Comparison of ENCODE assay signal across 19 cellular contexts in genomic region chr2:239360421-239361310, GRCh38. TPM values are rescaled to one million over a fixed set of nuclear protein-coding genes. Genes with fewer than 3 reads are reported as not detected.
A peak's percentile ranks its signal among the peaks of the same experiment; 100 is the strongest.
DNase-seq lines count a peak whose midpoint lies in the region; ATAC-seq and TF ChIP-seq lines count a peak whose summit lies in the region.
"Had no signal": no experiment of that assay in that cellular context is flagged by ENCODE, and none has a peak within 500 bp of the region (broad histone marks: within the 10 kb centered on the region; RNA-seq: fewer than 3 reads in every experiment).

No MANE protein-coding gene starts in this region.

- no peak for TF ChIP-seq EP300 in SK-N-SH (IDR thresholded peaks at IDR 0.05; ENCODE audit: borderline replicate concordance in 1 of 2, low read depth in 1 of 2, low read length in 1 of 2)

- no peaks in the 10 kb centered on the region for H3F3A ChIP-seq in SK-N-SH (replicated peaks; ENCODE audit: insufficient read depth)

- H3K27ac ChIP-seq in SK-N-SH (ENCODE audit: low read depth in 2 of 2, low read length in 1 of 2) (no peak overlapping the region; a peak in 1 of 4 replicates), stomach smooth muscle (ENCODE audit: low read length) (peak overlapping the region; percentile 37)
- H3K27ac ChIP-seq: foreskin keratinocyte, left ventricle myocardium inferior, PC-9, SJCRH30, testis had no signal

- peaks cover 12% of the 10 kb centered on the region for H3K9me3 Mint-ChIP-seq in mesothelial cell of epicardium
- H3K9me3 Mint-ChIP-seq: activated CD4-positive, alpha-beta T cell treated with anti-CD3 and anti-CD28 coated beads, Interleukin-2, amount 10 ng/mL, durations not matched to agents 24 days and 14 days had no signal

- peaks cover 22% of the 10 kb centered on the region for H3K4me1 Mint-ChIP-seq in mesothelial cell of epicardium

- POLR2A ChIA-PET in SK-N-SH (lab: Yijun Ruan, JAX) = interaction anchor here (0.6 to 1.2 kb wide), 2 partner anchors 40 to 85 kb away, joined by 3 to 4 read pairs; partner anchors contain the start of gene HDAC4

- H3K27me3 Mint-ChIP-seq in mesothelial cell of epicardium (ENCODE audit: low read depth) = no peaks in the 10 kb centered on the region
- H3K27me3 Mint-ChIP-seq: activated CD4-positive, alpha-beta T cell treated with anti-CD3 and anti-CD28 coated beads, Interleukin-2, amount 10 ng/mL, durations not matched to agents 24 days and 14 days had no signal

- WGBS in SK-N-SH (ENCODE audit: low lambda C conversion rate) = 86% methylated on average over 17 of the region's 19 CpGs

- peaks cover 8% of the 10 kb centered on the region for H3K36me3 Mint-ChIP-seq in mesothelial cell of epicardium

- H3K4me1 ChIP-seq in SK-N-SH (ENCODE audit: control insufficient read depth in 1 of 2, insufficient read depth in 2 of 2, low read depth in 1 of 2, low read length in 1 of 2) (peaks cover 0 to 27% of the 10 kb centered on the region in 2 experiments; a peak in 1 of 4 replicates), stomach smooth muscle (ENCODE audit: control insufficient read depth, insufficient read depth, low read length) (peaks cover 38% of the 10 kb centered on the region)
- H3K4me1 ChIP-seq: foreskin keratinocyte, SJCRH30, testis had no signal

- TF ChIP-seq RAD21 in SK-N-SH (IDR thresholded peaks at IDR 0.05; ENCODE audit: low read length) = no peak

- TF ChIP-seq CTCF in SK-N-SH (IDR thresholded peaks at IDR 0.05) (no peak), mesothelial cell of epicardium (IDR thresholded peaks at IDR 0.05; ENCODE audit: unreplicated experiment) (no peak)

- H3K4me2 ChIP-seq in SK-N-SH = no peak overlapping the region
- H3K4me2 ChIP-seq: PC-9 had no signal

- H3K9ac ChIP-seq in SK-N-SH (no peak overlapping the region), stomach smooth muscle (ENCODE audit: low read length in 2 of 2) (no peak overlapping the region)

- ATAC-seq in SK-N-SH treated with all-trans-retinoic acid at 6 μM for 48 hours (no peak), GM18861 (IDR thresholded peaks at IDR 0.05; ENCODE audit: unreplicated experiment) (no peak)
- ATAC-seq: activated naive CD4-positive, alpha-beta T cell treated with anti-CD3 and anti-CD28 coated beads, Interleukin-2, amount 50 U/mL, for 72 hours; foreskin keratinocyte had no signal

- H4K20me1 ChIP-seq in SK-N-SH (ENCODE audit: insufficient read depth) = no peaks in the 10 kb centered on the region

- CTCF ChIA-PET in SK-N-SH (lab: Yijun Ruan, JAX) = interaction anchor here (0.9 to 1.8 kb wide), 3 partner anchors 9 to 216 kb away, joined by 3 to 4 read pairs (median 3); no protein-coding TSS in a partner anchor

- H3K27ac Mint-ChIP-seq in mesothelial cell of epicardium = peak overlapping the region; percentile 62
- H3K27ac Mint-ChIP-seq: activated CD4-positive, alpha-beta T cell treated with anti-CD3 and anti-CD28 coated beads, Interleukin-2, amount 10 ng/mL, durations not matched to agents 24 days and 14 days had no signal

- peaks cover 15% of the 10 kb centered on the region; the same call in 1 of the 2 replicates for H3K79me2 ChIP-seq in SK-N-SH (ENCODE audit: insufficient read depth)

- H3K4me3 Mint-ChIP-seq in mesothelial cell of epicardium = no peak overlapping the region
- H3K4me3 Mint-ChIP-seq: activated CD4-positive, alpha-beta T cell treated with anti-CD3 and anti-CD28 coated beads, Interleukin-2, amount 10 ng/mL, durations not matched to agents 24 days and 14 days had no signal

- H3K27me3 ChIP-seq in SK-N-SH (ENCODE audit: insufficient read depth) (no peaks in the 10 kb centered on the region), stomach smooth muscle (ENCODE audit: control insufficient read depth in 1 of 2, insufficient read depth in 2 of 2, low read length in 2 of 2) (no peaks in the 10 kb centered on the region)
- H3K27me3 ChIP-seq: foreskin keratinocyte, SJCRH30, testis had no signal

- H3K9me3 ChIP-seq in SK-N-SH (no peaks in the 10 kb centered on the region), stomach smooth muscle (ENCODE audit: control insufficient read depth in 2 of 2, low read length in 2 of 2) (no peaks in the 10 kb centered on the region)
- H3K9me3 ChIP-seq: left ventricle myocardium inferior, SJCRH30, testis had no signal

- DNase-seq in SK-N-SH (no peak), amniotic epithelial cell (ENCODE audit: low read depth) (peak; percentile 78), mesothelial cell of epicardium (ENCODE audit: low spot score in 2 of 2, unreplicated experiment in 2 of 2) (no peak), medulla oblongata (ENCODE audit: extremely low spot score) (no peak), putamen (ENCODE audit: low spot score) (no peak)
- DNase-seq: 8988T; activated CD4-positive, alpha-beta T cell treated with anti-CD3 and anti-CD28 coated beads, Interleukin-2, amount 10 ng/mL, durations not matched to agents 24 days and 14 days; foreskin keratinocyte; left ventricle myocardium inferior; NCI-H1105; NCI-H2029 treated with DMSO at 0.1 percent for 48 hours; PC-9; SJCRH30; T-helper 2 cell; testis had no signal

- no peaks in the 10 kb centered on the region for H3K9me2 ChIP-seq in SK-N-SH

- H3K36me3 ChIP-seq in SK-N-SH (replicated peaks in 1 of 2; ENCODE audit: control insufficient read depth in 1 of 2, insufficient read depth in 2 of 2, low read length in 1 of 2) (no peaks in the 10 kb centered on the region), stomach smooth muscle (ENCODE audit: control insufficient read depth in 2 of 2, insufficient read depth in 2 of 2, low read length in 2 of 2) (no peaks in the 10 kb centered on the region)
- H3K36me3 ChIP-seq: left ventricle myocardium inferior, SJCRH30 had no signal

- H3K4me3 ChIP-seq in SK-N-SH (ENCODE audit: low read depth in 2 of 2, low read length in 1 of 2) = no peak overlapping the region
- no peak overlapping the region for H3K4me3 ChIP-seq in stomach smooth muscle (ENCODE audit: low read length in 2 of 2)
- H3K4me3 ChIP-seq: left ventricle myocardium inferior, PC-9, SJCRH30, testis had no signal

- H2AFZ ChIP-seq in SK-N-SH (ENCODE audit: low read depth) = no peak overlapping the region
- H2AFZ ChIP-seq: PC-9 had no signal

TF ChIP-seq in SK-N-SH, 30 proteins besides CTCF, POLR2A, EP300 and RAD21:
- TF ChIP-seq TCF12 (IDR thresholded peaks at IDR 0.05) = no peak
- TF ChIP-seq USF2 (IDR thresholded peaks at IDR 0.05; ENCODE audit: borderline replicate concordance, low read depth, low read length) = no peak
- peak; percentile 82 for TF ChIP-seq GATA2 (CRISPR knock-in tag; IDR thresholded peaks at IDR 0.05)
TF ChIP-seq in SK-N-SH: peak in this region for 1.

TF ChIP-seq in SK-N-SH treated with all-trans-retinoic acid at 6 μM for 48 hours, 23 proteins besides CTCF, POLR2A, EP300 and RAD21 (continues in another document):
- TF ChIP-seq TOX (CRISPR knock-in tag; IDR thresholded peaks at IDR 0.05; ENCODE audit: borderline replicate concordance) (no peak), PATZ1 (CRISPR knock-in tag; IDR thresholded peaks at IDR 0.05; ENCODE audit: borderline replicate concordance) (no peak), TCF4 (CRISPR knock-in tag; IDR thresholded peaks at IDR 0.05; ENCODE audit: borderline replicate concordance) (no peak), SNAI2 (CRISPR knock-in tag; IDR thresholded peaks at IDR 0.05) (no peak), POU6F1 (CRISPR knock-in tag; IDR thresholded peaks at IDR 0.05; ENCODE audit: borderline replicate concordance, low read depth) (no peak)

RNA-seq across cellular contexts. Expression of gene HDAC4, which starts 40.2 kb away (rescaled TPM):
- 3.9 and 5.5 TPM in 2 replicates for polyA plus RNA-seq in SK-N-SH (2012; rRNA removed)
- 3.1 and 3.9 TPM in 2 replicates for polyA plus RNA-seq in SK-N-SH (2012; cell fraction: cytosol; rRNA removed)
- 16.0 and 17.0 TPM in 2 replicates for polyA plus RNA-seq in SK-N-SH (2012; cell fraction: nucleus; rRNA removed)
- total RNA-seq in mesothelial cell of epicardium = 45.8 to 59.2 TPM (median 48.9 TPM) in 3 replicates
